Comparison of ENCODE assay signal across 18 cellular contexts in genomic region chr16:85204242-85205010, GRCh38.
DNase-seq lines count a peak whose midpoint lies in the region; ATAC-seq and TF ChIP-seq lines count a peak whose summit lies in the region.
"Had no signal": no experiment of that assay in that cellular context is flagged by ENCODE, and none has a peak within 500 bp of the region (broad histone marks: within the 10 kb centered on the region; RNA-seq: fewer than 3 reads in every experiment).

No MANE protein-coding gene starts in this region.

- TF ChIP-seq CTCF in AG09309 (IDR thresholded peaks at IDR 0.05; ENCODE audit: control insufficient read depth, insufficient read depth, low read depth, low read length, missing control alignments) (no peak), mesothelial cell of epicardium (IDR thresholded peaks at IDR 0.05; ENCODE audit: unreplicated experiment) (no peak), nephron progenitor cell (IDR thresholded peaks at IDR 0.05) (no peak)

- no peak overlapping the region for H3K4me3 Mint-ChIP-seq in mesothelial cell of epicardium
- no peak overlapping the region for H3K4me3 Mint-ChIP-seq in nephron progenitor cell
- H3K4me3 Mint-ChIP-seq: activated naive CD8-positive, alpha-beta T cell treated with anti-CD3 and anti-CD28 coated beads for 36 hours had no signal

- peak; percentile 54 for DNase-seq in AG09309 (ENCODE audit: low read depth)
- no peak for DNase-seq in NT2/D1 (ENCODE audit: low read depth, low spot score)
- peak; percentile 64 for DNase-seq in dedifferentiated amniotic fluid mesenchymal stem cell (ENCODE audit: extremely low spot score)
- DNase-seq in mesothelial cell of epicardium (ENCODE audit: low spot score in 2 of 2, unreplicated experiment in 2 of 2) = no peak
- no peak for DNase-seq in NCI-H524 (lab: John Stamatoyannopoulos, UW)
- no peak for DNase-seq in nephron progenitor cell
- DNase-seq: activated naive CD8-positive, alpha-beta T cell treated with anti-CD3 and anti-CD28 coated beads for 36 hours; DND-41; hypothalamus; NCI-H1436 treated with DMSO at 0.1 percent for 48 hours; NCI-H524 treated with DMSO at 0.1 percent for 48 hours; nucleus accumbens; stimulated activated CD4-positive, alpha-beta T cell treated with anti-CD3 and anti-CD28 coated beads, Interleukin-15, amount 100 ng/mL, for 24 hours; stimulated activated CD8-positive, alpha-beta memory T cell treated with anti-CD3 and anti-CD28 coated beads, Interleukin-4, amount 100 ng/mL, for 48 hours; uterus had no signal

- no peaks in the 10 kb centered on the region for H3K9me3 Mint-ChIP-seq in mesothelial cell of epicardium
- H3K9me3 Mint-ChIP-seq in nephron progenitor cell = no peaks in the 10 kb centered on the region
- H3K9me3 Mint-ChIP-seq: activated naive CD8-positive, alpha-beta T cell treated with anti-CD3 and anti-CD28 coated beads for 36 hours had no signal

- TF ChIP-seq POLR2A in GM18505 (IDR thresholded peaks at IDR 0.05; ENCODE audit: borderline replicate concordance, extremely low read depth, insufficient read depth, insufficient read length) = no peak

- peaks cover 46% of the 10 kb centered on the region for H3K4me1 ChIP-seq in NT2/D1 (ENCODE audit: insufficient read depth, insufficient read length)

- H3K27me3 Mint-ChIP-seq in mesothelial cell of epicardium (ENCODE audit: low read depth) (no peaks in the 10 kb centered on the region), nephron progenitor cell (ENCODE audit: low read depth, poor library complexity) (peaks cover 8% of the 10 kb centered on the region)

- H3K27ac Mint-ChIP-seq in mesothelial cell of epicardium = peak overlapping the region; percentile 75
- H3K27ac Mint-ChIP-seq in nephron progenitor cell = no peak overlapping the region
- H3K27ac Mint-ChIP-seq: activated naive CD8-positive, alpha-beta T cell treated with anti-CD3 and anti-CD28 coated beads for 36 hours had no signal

- H3K36me3 Mint-ChIP-seq in mesothelial cell of epicardium (no peaks in the 10 kb centered on the region), nephron progenitor cell (ENCODE audit: low read depth) (no peaks in the 10 kb centered on the region)
- H3K36me3 Mint-ChIP-seq: activated naive CD8-positive, alpha-beta T cell treated with anti-CD3 and anti-CD28 coated beads for 36 hours had no signal

- H3K9ac ChIP-seq in NT2/D1 (ENCODE audit: insufficient read length, low read depth) = peak overlapping the region; percentile 51

- no peak overlapping the region for H3K4me3 ChIP-seq in AG09309 (ENCODE audit: control insufficient read depth, low read depth, low read length)
- H3K4me3 ChIP-seq in NT2/D1 (ENCODE audit: insufficient read length, low read depth) = no peak overlapping the region
- H3K4me3 ChIP-seq: uterus had no signal

- ATAC-seq in GM18505 (IDR thresholded peaks at IDR 0.05; ENCODE audit: unreplicated experiment) (no peak), GM21515 (IDR thresholded peaks at IDR 0.05; ENCODE audit: unreplicated experiment) (no peak)
- ATAC-seq: HCT116 had no signal

- H3K36me3 ChIP-seq in NT2/D1 (ENCODE audit: insufficient read depth, insufficient read length, low read length) = peaks cover 21% of the 10 kb centered on the region
- H3K36me3 ChIP-seq: uterus had no signal

- peaks cover 62% of the 10 kb centered on the region for H3K4me1 Mint-ChIP-seq in mesothelial cell of epicardium
- peaks cover 77% of the 10 kb centered on the region for H3K4me1 Mint-ChIP-seq in nephron progenitor cell
- H3K4me1 Mint-ChIP-seq: activated naive CD8-positive, alpha-beta T cell treated with anti-CD3 and anti-CD28 coated beads for 36 hours had no signal

- no peaks in the 10 kb centered on the region for H3K27me3 ChIP-seq in NT2/D1 (ENCODE audit: insufficient read depth, insufficient read length)
- H3K27me3 ChIP-seq: uterus had no signal

- no peaks in the 10 kb centered on the region for H3K9me3 ChIP-seq in NT2/D1 (ENCODE audit: insufficient read depth, low read length)
- H3K9me3 ChIP-seq: uterus had no signal

Comparison
In these comparisons a context has a peak if more than half of its experiments do, and no peak if none do; other contexts are left out.
1. DNase-seq: peak in AG09309 (single experiment) and dedifferentiated amniotic fluid mesenchymal stem cell (single experiment); none in NT2/D1 (single experiment), mesothelial cell of epicardium (0 of 2), NCI-H524 (0 of 2) and nephron progenitor cell (single experiment).